ENCODE assay signal across 15 cellular contexts in genomic region chr12:18363321-18363720, GRCh38.
DNase-seq lines count a peak whose midpoint lies in the region; ATAC-seq and TF ChIP-seq lines count a peak whose summit lies in the region.
"Had no signal": no experiment of that assay in that cellular context is flagged by ENCODE, and none has a peak within 500 bp of the region (broad histone marks: within the 10 kb centered on the region; RNA-seq: fewer than 3 reads in every experiment).

No MANE protein-coding gene starts in this region.

- H3K4me3 Mint-ChIP-seq in GM23338 (no peak overlapping the region), WTC11 (no peak overlapping the region)
- H3K4me3 Mint-ChIP-seq: B cell; CD4-positive, alpha-beta T cell; HFFc6 had no signal

- H3K36me3 ChIP-seq in GM23338 (ENCODE audit: insufficient read depth) (peaks cover 3% of the 10 kb centered on the region), iPS-20b (ENCODE audit: insufficient read depth, low read depth, low read length) (no peaks in the 10 kb centered on the region), neuronal stem cell (replicated peaks in 1 of 2; ENCODE audit: control insufficient read depth in 2 of 2, insufficient read depth in 2 of 2, low read length in 2 of 2) (no peaks in the 10 kb centered on the region)

- H2AK5ac ChIP-seq in neuronal stem cell (ENCODE audit: low read depth, low read length), result no peak overlapping the region

- POLR2A ChIA-PET in WTC11 (lab: Charles Lee), result no interaction called here

- H4K8ac ChIP-seq in neuronal stem cell (ENCODE audit: low read depth, low read length), result no peak overlapping the region

- no CpG with 5 or more reads among the region's 2 CpGs for WGBS in neuronal stem cell (ENCODE audit: extremely low coverage in 2 of 2, insufficient read length in 2 of 2, insufficient replicate concordance in 1 of 2), 2 donors

- no peak overlapping the region for H2BK15ac ChIP-seq in neuronal stem cell (ENCODE audit: low read length)

- no peak overlapping the region for H3K9ac ChIP-seq in iPS-20b (ENCODE audit: low read depth, low read length)
- H3K9ac ChIP-seq in neuronal stem cell (ENCODE audit: low read depth, low read length, poor library complexity), result no peak overlapping the region
- H3K9ac ChIP-seq: GM23248 had no signal

- peaks cover 6% of the 10 kb centered on the region for H3K9me2 ChIP-seq in GM23338 (ENCODE audit: insufficient read depth)

- TF ChIP-seq CTCF in GM23338 (conservative IDR thresholded peaks at IDR 0.05; ENCODE audit: low read depth in 2 of 2) (no peak), WTC11 (IDR thresholded peaks at IDR 0.05) (no peak), GM20000 (IDR thresholded peaks at IDR 0.05; ENCODE audit: extremely low read depth, missing control alignments) (no peak)

- H2BK120ac ChIP-seq in neuronal stem cell (ENCODE audit: low read depth, low read length), result no peak overlapping the region

- H3K4me3 ChIP-seq in GM23338 (no peak overlapping the region), iPS-20b (ENCODE audit: low read length) (0 out of 2 replicates have a peak overlapping the region, but pooled peaks have one; percentile 23), neuronal stem cell (ENCODE audit: low read length in 2 of 2) (no peak overlapping the region)
- H3K4me3 ChIP-seq: GM23248 had no signal

- H4K91ac ChIP-seq in neuronal stem cell (ENCODE audit: low read depth, low read length, poor library complexity), result no peak overlapping the region

- H3K27me3 ChIP-seq in GM23338 (ENCODE audit: insufficient read depth) (no peaks in the 10 kb centered on the region), iPS-20b (ENCODE audit: insufficient read depth, low read length) (no peaks in the 10 kb centered on the region), neuronal stem cell (ENCODE audit: control insufficient read depth in 3 of 3, insufficient read depth in 3 of 3, low read depth in 1 of 3, low read length in 3 of 3) (no peaks in the 10 kb centered on the region)

- CTCF ChIA-PET in WTC11 (lab: Charles Lee), result no interaction called here

- H4K20me1 ChIP-seq in GM23338 (replicated peaks; ENCODE audit: insufficient read depth), result no peaks in the 10 kb centered on the region

- H3K9me3 ChIP-seq in iPS-20b (ENCODE audit: insufficient read depth, low read depth, low read length) (peaks cover 17% of the 10 kb centered on the region), neuronal stem cell (replicated peaks in 1 of 2; ENCODE audit: control insufficient read depth in 2 of 2, insufficient read depth in 1 of 2, low read depth in 1 of 2, low read length in 2 of 2) (no peaks in the 10 kb centered on the region)

- no peak overlapping the region for H3K27ac Mint-ChIP-seq in GM23338
- H3K27ac Mint-ChIP-seq in WTC11, result no peak overlapping the region
- H3K27ac Mint-ChIP-seq: B cell; CD4-positive, alpha-beta T cell; HFFc6 had no signal

- H3K9me3 Mint-ChIP-seq in GM23338 (peaks cover 28% of the 10 kb centered on the region), WTC11 (peaks cover 53% of the 10 kb centered on the region)
- H3K9me3 Mint-ChIP-seq: HFFc6 had no signal

- H3K4me2 ChIP-seq in GM23338 (no peak overlapping the region), neuronal stem cell (ENCODE audit: insufficient read depth, low read length, poor library complexity, severe bottlenecking) (no peak overlapping the region)

- no peak overlapping the region for H3K14ac ChIP-seq in neuronal stem cell (ENCODE audit: low read length)

- peak overlapping the region; percentile 84; the same call in 1 of the 2 replicates for H2AFZ ChIP-seq in GM23338
- H2AFZ ChIP-seq in neuronal stem cell (ENCODE audit: low read length), result peak overlapping the region; percentile 51
- H2AFZ ChIP-seq: GM23248 had no signal

- H3K4me1 Mint-ChIP-seq in GM23338 (peaks cover 10% of the 10 kb centered on the region), WTC11 (peaks cover 10% of the 10 kb centered on the region)
- H3K4me1 Mint-ChIP-seq: B cell had no signal

- H3K27ac ChIP-seq in GM23338 (ENCODE audit: low read depth) (no peak overlapping the region), iPS-20b (ENCODE audit: low read length) (no peak overlapping the region), neuronal stem cell (replicated peaks; ENCODE audit: low read length) (no peak overlapping the region)
- H3K27ac ChIP-seq: GM23248 had no signal

- H3K18ac ChIP-seq in neuronal stem cell (ENCODE audit: low read length), result no peak overlapping the region

- no peak overlapping the region for H3K23ac ChIP-seq in neuronal stem cell (ENCODE audit: low read depth, low read length, poor library complexity)

- DNase-seq in GM23338 (ENCODE audit: low spot score), result peak; percentile 19
- DNase-seq in WTC11 (ENCODE audit: low spot score), result no peak
- no peak for DNase-seq in neuronal stem cell (ENCODE audit: low spot score)
- no peak for DNase-seq in SK-N-DZ (ENCODE audit: low spot score)
- DNase-seq in GM20000 (ENCODE audit: low spot score), result no peak
- no peak for DNase-seq in HUDEP-2 (lab: John Stamatoyannopoulos, UW; ENCODE audit: unreplicated experiment in 76 of 76)
- DNase-seq: C1 segment of cervical spinal cord; Calu3; CD4-positive, alpha-beta T cell; DMS 273 treated with DMSO at 0.1 percent for 48 hours; GM23248; HCEC 1CT; HFFc6 had no signal

- H3K27me3 Mint-ChIP-seq in GM23338 (ENCODE audit: insufficient read depth, low read depth, poor library complexity) (peaks cover 4% of the 10 kb centered on the region), WTC11 (ENCODE audit: low read depth) (no peaks in the 10 kb centered on the region)
- H3K27me3 Mint-ChIP-seq: B cell; CD4-positive, alpha-beta T cell had no signal

- no peaks in the 10 kb centered on the region for H3K79me2 ChIP-seq in GM23338 (replicated peaks; ENCODE audit: insufficient read depth)

- no peak overlapping the region for H2BK5ac ChIP-seq in neuronal stem cell (ENCODE audit: low read length)

- no peak overlapping the region for H2BK12ac ChIP-seq in neuronal stem cell (ENCODE audit: low read length)

- H3K4ac ChIP-seq in neuronal stem cell (ENCODE audit: low read length), result no peak overlapping the region

- H3K36me3 Mint-ChIP-seq in GM23338 (ENCODE audit: low read depth), result peaks cover 24% of the 10 kb centered on the region
- H3K36me3 Mint-ChIP-seq in WTC11, result peaks cover 28% of the 10 kb centered on the region

- H3K4me1 ChIP-seq in GM23338 (ENCODE audit: insufficient read depth) (no peaks in the 10 kb centered on the region), iPS-20b (ENCODE audit: insufficient read depth, low read length) (peaks cover 8% of the 10 kb centered on the region; the same call in 1 of the 2 replicates), neuronal stem cell (ENCODE audit: control insufficient read depth in 2 of 2, insufficient read depth in 1 of 2, low read depth in 1 of 2, low read length in 2 of 2) (no peaks in the 10 kb centered on the region)

- no peaks in the 10 kb centered on the region for H3F3A ChIP-seq in GM23338 (replicated peaks; ENCODE audit: low read depth)

- H3K79me1 ChIP-seq in neuronal stem cell (ENCODE audit: low read depth, low read length), result no peaks in the 10 kb centered on the region

- ATAC-seq in GM23338, result peak; percentile 64
- ATAC-seq in WTC11, result peak; percentile 75

TF ChIP-seq in GM23338, 12 proteins besides CTCF, POLR2A, EP300 and RAD21 (continues in another document):
- TF ChIP-seq EZH2phosphoT487 (IDR thresholded peaks at IDR 0.05; ENCODE audit: unreplicated experiment) (no peak), JUNB (IDR thresholded peaks at IDR 0.05; ENCODE audit: unreplicated experiment) (no peak), NANOG (IDR thresholded peaks at IDR 0.05; ENCODE audit: borderline replicate concordance) (no peak), ZNF114 (CRISPR knock-in tag; IDR thresholded peaks at IDR 0.05) (no peak), EZH2 (IDR thresholded peaks at IDR 0.05; ENCODE audit: low read depth, unreplicated experiment) (no peak)

TF ChIP-seq in WTC11, 78 proteins besides CTCF, POLR2A, EP300 and RAD21 (continues in another document):
- TF ChIP-seq NFE2L1 (CRISPR knock-in tag; IDR thresholded peaks at IDR 0.05) (no peak), ATF2 (CRISPR knock-in tag; IDR thresholded peaks at IDR 0.05; ENCODE audit: borderline replicate concordance, low read depth) (no peak), PREB (CRISPR knock-in tag; IDR thresholded peaks at IDR 0.05; ENCODE audit: borderline replicate concordance) (no peak), E2F1 (CRISPR knock-in tag; IDR thresholded peaks at IDR 0.05) (no peak), GTF2I (CRISPR knock-in tag; conservative IDR thresholded peaks at IDR 0.05) (no peak)
